In genomic region chr5:14664270-14665109, GRCh38 we compare ENCODE assay signal across 1 cellular context.
A peak's percentile ranks its signal among the peaks of the same experiment; 100 is the strongest.
TF ChIP-seq lines count a peak whose summit lies in the region.

OTULIN (plus strand) TSS chr5:14664718; CDS start chr5:14664826, 108 bp downstream.

TF ChIP-seq in HepG2, 621 proteins besides CTCF, POLR2A, EP300 and RAD21 (continued from another document and continues in another):
- TF ChIP-seq HES4 (CRISPR knock-in tag; IDR thresholded peaks at IDR 0.05; ENCODE audit: borderline replicate concordance), result peak; percentile 95
- TF ChIP-seq MYC (CRISPR knock-in tag; IDR thresholded peaks at IDR 0.05; ENCODE audit: borderline replicate concordance), result peak; percentile 64
- TF ChIP-seq ZNF83 (CRISPR knock-in tag; IDR thresholded peaks at IDR 0.05; ENCODE audit: borderline replicate concordance), result peak; percentile 42; the same call in 1 of the 2 replicates
- TF ChIP-seq ZBTB39 (CRISPR knock-in tag; IDR thresholded peaks at IDR 0.05), result no peak; the same call in 1 of the 2 replicates
- peak; percentile 99 for TF ChIP-seq HNRNPLL (IDR thresholded peaks at IDR 0.05; ENCODE audit: low read depth, low read length, poor library complexity, severe bottlenecking)
- TF ChIP-seq ZNF512B (CRISPR knock-in tag; IDR thresholded peaks at IDR 0.05; ENCODE audit: borderline replicate concordance), result no peak
- peak; percentile 77; the same call in 1 of the 2 replicates for TF ChIP-seq ZFP90 (CRISPR knock-in tag; IDR thresholded peaks at IDR 0.05; ENCODE audit: borderline replicate concordance)
- TF ChIP-seq ARNT2 (CRISPR knock-in tag; IDR thresholded peaks at IDR 0.05; ENCODE audit: low read depth), result peak; percentile 85
- TF ChIP-seq RBM22 (optimal IDR thresholded peaks at IDR 0.05; ENCODE audit: low read length), result no peak
- TF ChIP-seq FOXA1 (IDR thresholded peaks at IDR 0.05), result no peak
- no peak; the same call in 1 of the 2 replicates for TF ChIP-seq FOXA1 (CRISPR knock-in tag; IDR thresholded peaks at IDR 0.05)
- peak; percentile 88 for TF ChIP-seq MXD3 (CRISPR knock-in tag; IDR thresholded peaks at IDR 0.05)
- peak; percentile 56 for TF ChIP-seq TEAD3 (CRISPR knock-in tag; optimal IDR thresholded peaks at IDR 0.05; ENCODE audit: borderline replicate concordance)
- TF ChIP-seq CBFB (CRISPR knock-in tag; IDR thresholded peaks at IDR 0.05), result peak; percentile 74
- peak; percentile 65 for TF ChIP-seq MED1 (CRISPR knock-in tag; IDR thresholded peaks at IDR 0.05)
- TF ChIP-seq ZBTB26 (CRISPR knock-in tag; IDR thresholded peaks at IDR 0.05; ENCODE audit: borderline replicate concordance), result peak; percentile 61; the same call in 1 of the 2 replicates
- TF ChIP-seq SP5 (CRISPR knock-in tag; IDR thresholded peaks at IDR 0.05; ENCODE audit: borderline replicate concordance, low read depth), result peak; percentile 54
- 0 out of 2 replicates have a peak, but pooled peaks have one; percentile 52 for TF ChIP-seq ZC3H13 (CRISPR knock-in tag; IDR thresholded peaks at IDR 0.05)
- no peak for TF ChIP-seq PHF5A (CRISPR knock-in tag; IDR thresholded peaks at IDR 0.05; ENCODE audit: low read depth, unreplicated experiment)
- peak; percentile 94 for TF ChIP-seq ZFY (CRISPR knock-in tag; IDR thresholded peaks at IDR 0.05)
- TF ChIP-seq TBX2 (CRISPR knock-in tag; IDR thresholded peaks at IDR 0.05; ENCODE audit: borderline replicate concordance), result peak; percentile 89
- no peak for TF ChIP-seq CCAR2 (optimal IDR thresholded peaks at IDR 0.05; ENCODE audit: low read depth, low read length)
- 0 out of 2 replicates have a peak, but pooled peaks have one; percentile 31 for TF ChIP-seq CERS6 (CRISPR knock-in tag; IDR thresholded peaks at IDR 0.05)
- peak; percentile 59; the same call in 1 of the 2 replicates for TF ChIP-seq ZNF770 (CRISPR knock-in tag; IDR thresholded peaks at IDR 0.05)
- TF ChIP-seq ZBTB4 (CRISPR knock-in tag; IDR thresholded peaks at IDR 0.05; ENCODE audit: borderline replicate concordance), result peak; percentile 61; the same call in 1 of the 2 replicates
- peak; percentile 22; the same call in 1 of the 2 replicates for TF ChIP-seq REXO4 (CRISPR knock-in tag; IDR thresholded peaks at IDR 0.05; ENCODE audit: borderline replicate concordance)
- no peak for TF ChIP-seq ATF7 (IDR thresholded peaks at IDR 0.05)
- TF ChIP-seq ATF7 (CRISPR knock-in tag; IDR thresholded peaks at IDR 0.05), result 0 out of 2 replicates have a peak, but pooled peaks have one; percentile 55
- TF ChIP-seq ZNF3 (CRISPR knock-in tag; IDR thresholded peaks at IDR 0.05), result peak; percentile 20; the same call in 1 of the 2 replicates
- TF ChIP-seq CENPBD1 (CRISPR knock-in tag; IDR thresholded peaks at IDR 0.05; ENCODE audit: borderline replicate concordance, low read depth), result no peak; the same call in 1 of the 2 replicates
- TF ChIP-seq IKZF1 (IDR thresholded peaks at IDR 0.05), result no peak
- TF ChIP-seq ZNF260 (CRISPR knock-in tag; IDR thresholded peaks at IDR 0.05; ENCODE audit: borderline replicate concordance, low read depth), result no peak
- TF ChIP-seq KAT7 (CRISPR knock-in tag; IDR thresholded peaks at IDR 0.05; ENCODE audit: borderline replicate concordance), result peak; percentile 85; the same call in 1 of the 2 replicates
- TF ChIP-seq ZNF274 (CRISPR knock-in tag; IDR thresholded peaks at IDR 0.05), result peak; percentile 77
- peak; percentile 88 for TF ChIP-seq KMT2A (CRISPR knock-in tag; IDR thresholded peaks at IDR 0.05)
- peak; percentile 98 for TF ChIP-seq NR2C2 (CRISPR knock-in tag; IDR thresholded peaks at IDR 0.05; ENCODE audit: borderline replicate concordance)
- no peak for TF ChIP-seq ZBTB14 (CRISPR knock-in tag; IDR thresholded peaks at IDR 0.05)
- no peak for TF ChIP-seq FLYWCH1 (CRISPR knock-in tag; IDR thresholded peaks at IDR 0.05)
- no peak for TF ChIP-seq ZNF24 (IDR thresholded peaks at IDR 0.05)
- peak; percentile 97 for TF ChIP-seq ZNF784 (CRISPR knock-in tag; IDR thresholded peaks at IDR 0.05; ENCODE audit: borderline replicate concordance)
- TF ChIP-seq ZNF564 (CRISPR knock-in tag; IDR thresholded peaks at IDR 0.05), result 0 out of 2 replicates have a peak, but pooled peaks have one; percentile 50
- TF ChIP-seq CSRNP1 (CRISPR knock-in tag; IDR thresholded peaks at IDR 0.05), result no peak; the same call in 1 of the 2 replicates
- peak; percentile 89; the same call in 1 of the 2 replicates for TF ChIP-seq NRL (CRISPR knock-in tag; IDR thresholded peaks at IDR 0.05; ENCODE audit: borderline replicate concordance)
- TF ChIP-seq FOXJ3 (CRISPR knock-in tag; IDR thresholded peaks at IDR 0.05; ENCODE audit: borderline replicate concordance), result no peak
- 0 out of 2 replicates have a peak, but pooled peaks have one; percentile 67 for TF ChIP-seq AHR (CRISPR knock-in tag; IDR thresholded peaks at IDR 0.05)
